9 cellular contexts compared by ENCODE assay signal in the genomic region with DNA sequence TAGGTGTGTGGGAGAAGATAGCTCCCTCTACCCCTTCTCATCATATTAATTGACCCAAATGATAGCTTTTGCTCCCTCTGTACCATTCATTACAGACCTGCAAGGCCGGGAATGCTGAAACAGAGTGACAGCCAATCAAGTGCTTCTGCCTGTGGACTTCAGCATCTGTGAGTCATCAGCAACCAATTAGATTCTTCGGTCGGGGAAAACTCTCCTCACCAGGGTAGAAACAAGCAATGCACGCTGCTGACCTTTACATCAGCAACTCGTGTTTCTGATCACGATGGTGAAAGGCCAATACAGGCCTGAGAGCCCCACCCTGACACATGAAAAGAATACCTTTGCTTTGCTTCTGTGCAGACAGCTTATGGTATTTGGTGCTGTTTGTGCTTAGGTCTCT.
DNase-seq lines count a peak whose midpoint lies in the region; ATAC-seq, FAIRE-seq and TF ChIP-seq lines count a peak whose summit lies in the region.
"Had no signal": no experiment of that assay in that cellular context is flagged by ENCODE, and none has a peak within 500 bp of the region (broad histone marks: within the 10 kb centered on the region; RNA-seq: fewer than 3 reads in every experiment).

No MANE protein-coding gene starts in this region.

- H3K9me3 ChIP-seq in mucosa of descending colon, result no peaks in the 10 kb centered on the region

- no peaks in the 10 kb centered on the region for H3K36me3 ChIP-seq in mucosa of descending colon (ENCODE audit: low read depth)

- ATAC-seq in mucosa of descending colon, result peak; percentile 88

- peak; percentile 67 for DNase-seq in ACHN
- DNase-seq in HuH-7 (ENCODE audit: low spot score), result peak; percentile 25
- peak; percentile 55 for DNase-seq in choroid plexus epithelial cell (ENCODE audit: low read depth)
- DNase-seq in mucosa of descending colon, result peak in 1 of 3 donors; percentile 21
- no peak for DNase-seq in NCI-H345 treated with DMSO at 0.1 percent for 48 hours (lab: John Stamatoyannopoulos, UW; ENCODE audit: unreplicated experiment)
- no peak for DNase-seq in T-helper 9 cell
- no peak for DNase-seq in GM12892 (ENCODE audit: insufficient read length)
- DNase-seq in activated naive CD4-positive, alpha-beta T cell treated with Interleukin-2 at 50 U/mL for 16 hours, result no peak
- DNase-seq: CD4-positive, CD25-positive, alpha-beta regulatory T cell had no signal

- TF ChIP-seq CTCF in choroid plexus epithelial cell (conservative IDR thresholded peaks at IDR 0.05; ENCODE audit: low read depth, low read length), result no peak
- TF ChIP-seq CTCF in mucosa of descending colon (IDR thresholded peaks at IDR 0.05), result no peak

- H3K4me3 ChIP-seq in choroid plexus epithelial cell (ENCODE audit: low read depth, low read length) (no peak overlapping the region), mucosa of descending colon (no peak overlapping the region)

- intact Hi-C loops in mucosa of descending colon (cut with DNase I, micrococcal nuclease), result no loop called here

- no peak for FAIRE-seq in GM12892 (lab: Jason Lieb, UNC)

- H3K4me1 ChIP-seq in mucosa of descending colon (ENCODE audit: low read depth), result no peaks in the 10 kb centered on the region

- no peak for TF ChIP-seq POLR2A in GM12892 (IDR thresholded peaks at IDR 0.05; ENCODE audit: low read depth, low read length)

- in situ Hi-C loops in ACHN (cut with HindIII; ENCODE audit: low pct_ligation_motif_present, low pct_unique_long_range_greater_than_20kb, low sequenced_read_pairs), result no loop called here

Comparison
In these comparisons a context has a peak if more than half of its experiments do, and no peak if none do; other contexts are left out.
1. DNase-seq: peak in ACHN (single experiment), HuH-7 (single experiment) and choroid plexus epithelial cell (single experiment); none in NCI-H345 treated with DMSO at 0.1 percent for 48 hours (single experiment), T-helper 9 cell (single experiment), GM12892 (single experiment) and activated naive CD4-positive, alpha-beta T cell treated with Interleukin-2 at 50 U/mL for 16 hours (single experiment).